21 cellular contexts compared by ENCODE assay signal in genomic region chr11:11806074-11806473, GRCh38. TPM values are rescaled to one million over a fixed set of nuclear protein-coding genes. Genes with fewer than 3 reads are reported as not detected.
DNase-seq lines count a peak whose midpoint lies in the region; ATAC-seq lines count a peak whose summit lies in the region.
"Had no signal": no experiment of that assay in that cellular context is flagged by ENCODE, and none has a peak within 500 bp of the region (broad histone marks: within the 10 kb centered on the region; RNA-seq: fewer than 3 reads in every experiment).

No MANE protein-coding gene starts in this region.

- no peak overlapping the region for H3K4me3 ChIP-seq in mesendoderm (ENCODE audit: low read length)
- H3K4me3 ChIP-seq: Peyer's patch had no signal

- H3K27me3 ChIP-seq in layer of hippocampus (ENCODE audit: control insufficient read depth, insufficient read depth, low read length) (no peaks in the 10 kb centered on the region), mesendoderm (ENCODE audit: insufficient read depth, low read length, poor library complexity) (no peaks in the 10 kb centered on the region)
- H3K27me3 ChIP-seq: BE2C, Peyer's patch had no signal

- H3K27ac ChIP-seq in caudate nucleus (ENCODE audit: low read depth, low read length) = peak overlapping the region; percentile 97
- H3K27ac ChIP-seq in layer of hippocampus (ENCODE audit: low read depth, low read length) = peak overlapping the region; percentile 91
- peak overlapping the region; percentile 98 for H3K27ac ChIP-seq in temporal lobe (ENCODE audit: low read depth, low read length)
- H3K27ac ChIP-seq in mesendoderm (ENCODE audit: low read depth, low read length) = no peak overlapping the region
- H3K27ac ChIP-seq: HL-60, Peyer's patch had no signal

- no peaks in the 10 kb centered on the region for H3K79me1 ChIP-seq in mesendoderm (ENCODE audit: low read length)

- H3K4me1 ChIP-seq in mesendoderm (ENCODE audit: control insufficient read depth, low read depth, low read length) = no peaks in the 10 kb centered on the region
- H3K4me1 ChIP-seq: BE2C, Peyer's patch had no signal

- H2BK120ac ChIP-seq in mesendoderm (ENCODE audit: low read depth, low read length) = no peak overlapping the region

- no peak overlapping the region for H3K4me2 ChIP-seq in mesendoderm (ENCODE audit: low read length)
- H3K4me2 ChIP-seq: SK-N-SH had no signal

- H3K36me3 ChIP-seq in mesendoderm (ENCODE audit: control insufficient read depth, insufficient read depth, low read length) = no peaks in the 10 kb centered on the region
- H3K36me3 ChIP-seq: BE2C, Peyer's patch had no signal

- intact Hi-C loops in Right ventricle myocardium inferior (cut with DNase I) = no loop called here
- intact Hi-C loops in left cardiac atrium (cut with DNase I) = loop anchor here in 1 of 2 donors (10.0 kb wide), 2 partner anchors 89 to 239 kb away; no protein-coding TSS in a partner anchor

- H2AK5ac ChIP-seq in mesendoderm (ENCODE audit: low read length) = no peak overlapping the region

- H3K23ac ChIP-seq in mesendoderm (ENCODE audit: low read length) = no peak overlapping the region

- no peak overlapping the region for H4K8ac ChIP-seq in mesendoderm (ENCODE audit: low read depth, low read length)

- no peaks in the 10 kb centered on the region for H3K79me2 ChIP-seq in mesendoderm (ENCODE audit: control insufficient read depth, insufficient read depth, low read length)

- ATAC-seq in Right ventricle myocardium inferior = peak; percentile 37
- ATAC-seq in left cardiac atrium = no peak
- ATAC-seq in HG02571 (IDR thresholded peaks at IDR 0.05; ENCODE audit: unreplicated experiment) = no peak

- H3K9ac ChIP-seq in mesendoderm (ENCODE audit: low read length) = no peak overlapping the region
- H3K9ac ChIP-seq: SK-N-SH had no signal

- DNase-seq in Right ventricle myocardium inferior (ENCODE audit: missing footprints) = no peak
- DNase-seq in left cardiac atrium = no peak
- DNase-seq in caudate nucleus (lab: John Stamatoyannopoulos, UW) = peak in 2 of 61 donors; percentile 14 to 36
- no peak for DNase-seq in NCI-H69 (lab: John Stamatoyannopoulos, UW)
- DNase-seq in mesendoderm = no peak
- DNase-seq: BE2C; CD4-positive, CD25-positive, alpha-beta regulatory T cell; COR-L47; DMS153; GDM1; Karpas-422; NCI-H1436; NCI-H1930; NCI-H748 treated with DMSO at 0.1 percent for 48 hours; NK-92 treated with Interleukin-12 subunit alpha and Interleukin-12 subunit beta, amount 100 ng/mL, for 24 hours; Peyer's patch; SK-N-SH had no signal

- no peak overlapping the region for H2BK15ac ChIP-seq in mesendoderm (replicated peaks; ENCODE audit: low read depth)

- H3K56ac ChIP-seq in mesendoderm (ENCODE audit: low read length) = no peak overlapping the region

- H4K5ac ChIP-seq in mesendoderm (ENCODE audit: low read length) = no peak overlapping the region

- H3K4ac ChIP-seq in mesendoderm (ENCODE audit: low read depth, low read length) = no peak overlapping the region

- no peak overlapping the region for H3K18ac ChIP-seq in mesendoderm (ENCODE audit: low read length)

- WGBS in mesendoderm (ENCODE audit: extremely low coverage, insufficient coverage, low lambda C conversion rate) = no CpG with 5 or more reads among the region's 3 CpGs

- no peak overlapping the region for H2BK5ac ChIP-seq in mesendoderm (ENCODE audit: low read length)

RNA-seq across cellular contexts. Expression of gene USP47, which starts 35.7 kb away (rescaled TPM):
- total RNA-seq in Right ventricle myocardium inferior = 48.9 TPM
- 10 to 100 TPM; 48.3 to 56.4 TPM for total RNA-seq in left cardiac atrium
- total RNA-seq in temporal lobe = 115 TPM
- polyA plus RNA-seq in mesendoderm (2013, experiment 1 of 2) = 19.5 TPM
- polyA plus RNA-seq in mesendoderm (2013, experiment 2 of 2) = 20.7 TPM
